ENCODE assay signal across 11 cellular contexts in the genomic region with DNA sequence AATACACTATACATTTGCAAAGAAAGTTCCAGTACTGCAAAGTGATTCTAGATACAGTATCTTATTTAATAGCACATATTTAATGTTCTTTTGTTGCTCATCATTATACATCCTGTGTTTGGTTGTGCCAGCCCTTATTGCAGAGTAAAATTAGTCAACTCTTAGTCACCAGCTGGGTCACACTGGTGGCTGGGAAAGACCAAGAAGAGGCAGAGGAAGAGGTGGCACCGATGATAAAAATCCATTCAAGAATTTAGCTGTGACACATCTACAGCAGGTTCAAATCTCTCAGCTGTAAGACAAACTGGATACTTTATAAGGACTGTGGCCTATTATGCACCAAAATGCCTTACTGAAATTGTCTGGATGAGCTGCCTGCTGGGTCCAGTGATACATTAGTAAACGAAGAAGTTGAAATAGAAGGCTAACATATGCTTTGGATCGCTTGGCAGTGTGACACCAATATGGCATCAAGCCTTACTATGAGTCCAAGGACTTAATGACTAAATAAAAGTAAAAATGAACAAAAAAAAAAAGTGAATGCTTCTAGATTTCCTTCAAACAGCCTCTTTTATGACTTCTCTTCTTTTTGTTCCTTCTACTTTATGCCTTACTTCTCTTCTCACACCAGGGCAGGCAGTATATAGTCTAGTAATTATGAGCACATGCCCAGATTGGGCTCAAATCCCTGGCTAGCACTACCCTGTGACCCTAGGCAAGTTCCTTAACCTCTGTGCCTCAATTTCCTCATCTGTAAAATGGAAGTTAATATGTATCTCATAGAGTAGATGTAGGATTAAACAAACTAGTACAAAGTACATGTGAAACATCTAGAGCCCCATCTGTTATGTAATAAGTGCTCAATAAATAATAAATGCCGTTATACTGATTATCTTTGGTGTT. TPM values are rescaled to one million over a fixed set of nuclear protein-coding genes. Genes with fewer than 3 reads are reported as not detected.
DNase-seq lines count a peak whose midpoint lies in the region; ATAC-seq lines count a peak whose summit lies in the region.
"Had no signal": no experiment of that assay in that cellular context is flagged by ENCODE, and none has a peak within 500 bp of the region (broad histone marks: within the 10 kb centered on the region; RNA-seq: fewer than 3 reads in every experiment).

No MANE protein-coding gene starts in this region.

- peaks cover 7 to 17% (median 9%) of the 10 kb centered on the region in 3 donors for H3K36me3 Mint-ChIP-seq in immature natural killer cell

- H3K9me3 Mint-ChIP-seq in immature natural killer cell, result no peaks in the 10 kb centered on the region
- H3K9me3 Mint-ChIP-seq: IgD-negative memory B cell, neural progenitor cell had no signal

- H3K4me1 Mint-ChIP-seq in immature natural killer cell, result no peaks in the 10 kb centered on the region

- H3K27ac ChIP-seq in epithelial cell of prostate, result peak overlapping the region; percentile 53
- H3K27ac ChIP-seq: gastroesophageal sphincter, neural progenitor cell had no signal

- H3K4me3 Mint-ChIP-seq in immature natural killer cell, result no peak overlapping the region
- H3K4me3 Mint-ChIP-seq: IgD-negative memory B cell, neural progenitor cell had no signal

- peak; percentile 9 to 10 for DNase-seq in activated CD4-positive, alpha-beta T cell treated with anti-CD3 and anti-CD28 coated beads for 4 hours
- no peak for DNase-seq in activated CD4-positive, alpha-beta T cell treated with anti-CD3 and anti-CD28 coated beads, Interleukin-2, amount 50 U/mL, for 4 hours
- DNase-seq in SW 1271 (lab: John Stamatoyannopoulos, UW), result peak; percentile 62 to 81
- no peak for DNase-seq in epithelial cell of prostate (ENCODE audit: low read depth, low spot score)
- peak; percentile 18 for DNase-seq in stimulated activated CD4-positive, alpha-beta T cell treated with anti-CD3 and anti-CD28 coated beads, Interleukin-2, amount 100 ng/mL, for 4 hours (ENCODE audit: low read depth)
- no peak for DNase-seq in NCI-H2029 (lab: John Stamatoyannopoulos, UW)
- DNase-seq in immature natural killer cell, result no peak
- no peak for DNase-seq in left lobe of liver (ENCODE audit: low spot score)

- no peak for ATAC-seq in left lobe of liver
- ATAC-seq: gastroesophageal sphincter had no signal

- H3K27ac Mint-ChIP-seq in immature natural killer cell, result peak overlapping the region in 2 of 6 donors; percentile 40 to 66
- H3K27ac Mint-ChIP-seq: IgD-negative memory B cell, neural progenitor cell had no signal

- peaks cover 0 to 2% (median 1%) of the 10 kb centered on the region in 3 donors for H3K27me3 Mint-ChIP-seq in immature natural killer cell (ENCODE audit: low read depth in 3 of 3)
- H3K27me3 Mint-ChIP-seq: IgD-negative memory B cell had no signal

RNA-seq across cellular contexts. Expression of a gene that starts 29.4 kb away (rescaled TPM):
- 10 to 100 TPM; 15.2 to 26.4 (median 25.8) TPM for polyA plus RNA-seq in immature natural killer cell
- total RNA-seq in left lobe of liver, result 4.9 TPM

Comparison
In these comparisons a context has a peak if more than half of its experiments do, and no peak if none do; other contexts are left out.
1. DNase-seq: peak in activated CD4-positive, alpha-beta T cell treated with anti-CD3 and anti-CD28 coated beads for 4 hours (2 of 2), SW 1271 (2 of 2) and stimulated activated CD4-positive, alpha-beta T cell treated with anti-CD3 and anti-CD28 coated beads, Interleukin-2, amount 100 ng/mL, for 4 hours (single experiment); none in activated CD4-positive, alpha-beta T cell treated with anti-CD3 and anti-CD28 coated beads, Interleukin-2, amount 50 U/mL, for 4 hours (0 of 2), epithelial cell of prostate (single experiment), NCI-H2029 (single experiment), immature natural killer cell (0 of 3) and left lobe of liver (single experiment).